Comparison of ENCODE assay signal across 10 cellular contexts in genomic region chr16:30054959-30055553, GRCh38. TPM values are rescaled to one million over a fixed set of nuclear protein-coding genes. Genes with fewer than 3 reads are reported as not detected.
A peak's percentile ranks its signal among the peaks of the same experiment; 100 is the strongest.
DNase-seq lines count a peak whose midpoint lies in the region; ATAC-seq and TF ChIP-seq lines count a peak whose summit lies in the region.
"Had no signal": no experiment of that assay in that cellular context is flagged by ENCODE, and none has a peak within 500 bp of the region (broad histone marks: within the 10 kb centered on the region; RNA-seq: fewer than 3 reads in every experiment).

No MANE protein-coding gene starts in this region.

- H3K9me1 ChIP-seq in IMR-90 (ENCODE audit: insufficient read depth, low read length): peaks cover 14% of the 10 kb centered on the region

- no peak overlapping the region for H3K4me3 ChIP-seq in IMR-90 (ENCODE audit: insufficient read depth, low read depth, low read length)
- no peak overlapping the region for H3K4me3 ChIP-seq in esophagus squamous epithelium
- H3K4me3 ChIP-seq: heart left ventricle, upper lobe of left lung had no signal

- H2AK5ac ChIP-seq in IMR-90 (ENCODE audit: low read depth, low read length): peak overlapping the region; percentile 95; the same call in 1 of the 2 replicates

- no peaks in the 10 kb centered on the region for H3K27me3 Mint-ChIP-seq in CD4-positive, alpha-beta T cell

- 39% methylated on average over 4 of the region's 10 CpGs; no CpG with 5 or more reads in 1 of the 2 experiments for WGBS in IMR-90 (ENCODE audit: extremely low coverage in 2 of 2, insufficient read length in 1 of 2), 2 experiments
- 17 to 27% methylated on average over 7 to 9 of the region's 10 CpGs for WGBS in esophagus squamous epithelium, 2 donors

- H2BK120ac ChIP-seq in IMR-90 (ENCODE audit: low read depth, low read length): peak overlapping the region; percentile 1; the same call in 1 of the 2 replicates

- H3K9me3 Mint-ChIP-seq in CD4-positive, alpha-beta T cell: no peaks in the 10 kb centered on the region

- no peak overlapping the region for H2BK15ac ChIP-seq in IMR-90 (ENCODE audit: low read depth, low read length)

- peak overlapping the region; percentile 49 for H2AFZ ChIP-seq in IMR-90 (replicated peaks; ENCODE audit: low read length, poor library complexity)

- peak in 9 of 10 experiments; percentile 26 to 55 (median 42) for DNase-seq in CD4-positive, alpha-beta T cell
- DNase-seq in IMR-90 (no peak), esophagus squamous epithelium (lab: John Stamatoyannopoulos, UW) (no peak), AG08395 (ENCODE audit: low spot score) (no peak)
- peak; percentile 67 to 78 for DNase-seq in activated CD4-positive, alpha-beta T cell treated with anti-CD3 and anti-CD28 coated beads, Interleukin-2, amount 50 U/mL, for 48 hours
- DNase-seq in stimulated activated CD4-positive, alpha-beta T cell treated with anti-CD3 and anti-CD28 coated beads, Interleukin-12 subunit alpha, Interleukin-12 subunit beta, amount 100 ng/mL, for 48 hours (ENCODE audit: low read depth in 2 of 3, low spot score in 1 of 3): peak in 2 of 3 donors; percentile 57 to 59
- DNase-seq: heart left ventricle had no signal

- H4K91ac ChIP-seq in IMR-90 (ENCODE audit: insufficient read depth, low read depth, low read length): no peak overlapping the region

- no peaks in the 10 kb centered on the region; the same call in 1 of the 2 replicates for H4K20me1 ChIP-seq in IMR-90 (ENCODE audit: insufficient read depth, low read length)

- H3K9me3 ChIP-seq in CD4-positive, alpha-beta T cell (ENCODE audit: control insufficient read depth, low read length): no peaks in the 10 kb centered on the region
- no peaks in the 10 kb centered on the region for H3K9me3 ChIP-seq in IMR-90 (ENCODE audit: control insufficient read depth, insufficient read depth, low read length)
- H3K9me3 ChIP-seq in esophagus squamous epithelium: no peaks in the 10 kb centered on the region
- H3K9me3 ChIP-seq: heart left ventricle, upper lobe of left lung had no signal

- dilution Hi-C loops in IMR-90 (cut with HindIII; ENCODE audit: low sequenced_read_pairs, unreplicated experiment): no loop called here

- peak; percentile 70 for ATAC-seq in CD4-positive, alpha-beta T cell (ENCODE audit: poor library complexity)
- ATAC-seq in IMR-90 (ENCODE audit: low read depth) (no peak), GM18520 (IDR thresholded peaks at IDR 0.05; ENCODE audit: unreplicated experiment) (no peak), HG02623 (IDR thresholded peaks at IDR 0.05; ENCODE audit: unreplicated experiment) (no peak)

- TF ChIP-seq RAD21 in IMR-90 (IDR thresholded peaks at IDR 0.05; ENCODE audit: low read length): no peak

- in situ Hi-C loops in IMR-90 (cut with MboI; ENCODE audit: low sequenced_read_pairs): no loop called here

- peaks cover 22% of the 10 kb centered on the region for H3K4me1 Mint-ChIP-seq in CD4-positive, alpha-beta T cell (ENCODE audit: low read depth)

- H2BK20ac ChIP-seq in IMR-90 (ENCODE audit: low read depth, low read length): 0 out of 2 replicates have a peak overlapping the region, but pooled peaks have one; percentile 36

- no peak overlapping the region for H3K4me2 ChIP-seq in IMR-90 (ENCODE audit: low read depth, low read length)

- no peak overlapping the region for H2BK5ac ChIP-seq in IMR-90 (ENCODE audit: low read depth, low read length, poor library complexity, severe bottlenecking)

- CTCF ChIA-PET in CD4-positive, alpha-beta T cell (lab: Charles Lee): interaction anchor here (0.6 to 1.8 kb wide), 8 partner anchors 11 to 645 kb away, joined by 3 to 10 read pairs (median 6); partner anchors contain the start of genes ALDOA, TBX6 and TLCD3B
- CTCF ChIA-PET in IMR-90 (lab: Yijun Ruan, JAX): interaction anchor here (1.0 to 1.6 kb wide), 3 partner anchors 9 to 12 kb away, joined by 3 to 7 read pairs (median 3); partner anchors contain the start of gene ALDOA

- H3K9ac ChIP-seq in IMR-90 (ENCODE audit: low read depth, low read length): no peak overlapping the region

- peaks cover 7% of the 10 kb centered on the region for H3K4me1 ChIP-seq in IMR-90 (ENCODE audit: control insufficient read depth, insufficient read depth, low read length)
- peaks cover 18 to 70% (median 29%) of the 10 kb centered on the region in 3 donors for H3K4me1 ChIP-seq in esophagus squamous epithelium

- peaks cover 2% of the 10 kb centered on the region; the same call in 1 of the 2 replicates for H3K36me3 ChIP-seq in IMR-90 (ENCODE audit: control insufficient read depth, insufficient read depth, low read length)
- no peaks in the 10 kb centered on the region for H3K36me3 ChIP-seq in esophagus squamous epithelium
- H3K36me3 ChIP-seq: heart left ventricle, upper lobe of left lung had no signal

- H3K27ac ChIP-seq in CD4-positive, alpha-beta T cell (ENCODE audit: low read depth, low read length): no peak overlapping the region
- H3K27ac ChIP-seq in IMR-90 (ENCODE audit: insufficient read depth, low read length): no peak overlapping the region
- peak overlapping the region in 3 of 4 donors; percentile 62 to 73 (median 65) for H3K27ac ChIP-seq in esophagus squamous epithelium
- H3K27ac ChIP-seq: heart left ventricle, upper lobe of left lung had no signal

- peak overlapping the region in 1 of 2 experiments; percentile 27; a peak in 1 of 4 replicates for H4K8ac ChIP-seq in IMR-90 (ENCODE audit: low read depth in 2 of 2, low read length in 2 of 2)

- H4K5ac ChIP-seq in IMR-90 (ENCODE audit: low read depth, low read length): no peak overlapping the region

- no peak overlapping the region for H3K18ac ChIP-seq in IMR-90 (ENCODE audit: low read depth, low read length)

- peak overlapping the region; percentile 75 for H3K4me3 Mint-ChIP-seq in CD4-positive, alpha-beta T cell

- H3K27ac Mint-ChIP-seq in CD4-positive, alpha-beta T cell: peak overlapping the region; percentile 42

- H3K36me3 Mint-ChIP-seq in CD4-positive, alpha-beta T cell (ENCODE audit: low read depth): no peaks in the 10 kb centered on the region

- H2AK9ac ChIP-seq in IMR-90 (replicated peaks; ENCODE audit: low read depth, low read length, poor library complexity): peak overlapping the region; percentile 79

- BruUV-seq in IMR-90 (replicated peaks; lab: Mats Ljungman, UMichigan): no TSS peak

- H3K23ac ChIP-seq in IMR-90 (ENCODE audit: low read depth, low read length): no peak overlapping the region

- 0 out of 2 replicates have a peak overlapping the region, but pooled peaks have one; percentile 71 for H3K14ac ChIP-seq in IMR-90 (replicated peaks; ENCODE audit: low read depth, low read length)

- TF ChIP-seq POLR2A in IMR-90 (IDR thresholded peaks at IDR 0.05; ENCODE audit: low read depth, low read length): no peak
- TF ChIP-seq POLR2A in esophagus squamous epithelium (IDR thresholded peaks at IDR 0.05): no peak

- H3K79me1 ChIP-seq in IMR-90 (ENCODE audit: low read depth in 1 of 2, low read length in 2 of 2): peaks cover 6 to 42% of the 10 kb centered on the region in 2 experiments; a peak in 2 of 4 replicates

- intact Hi-C loops in CD4-positive, alpha-beta T cell (cut with DNase I, micrococcal nuclease): loop anchor here in 1 of 2 experiments (1.0 to 5.0 kb wide), 2 partner anchors 9 to 58 kb away; partner anchors contain the start of genes HIRIP3 and INO80E
- intact Hi-C loops in IMR-90 (cut with micrococcal nuclease): no loop called here
- intact Hi-C loops in esophagus squamous epithelium (cut with DNase I): no loop called here

- TF ChIP-seq CTCF in CD4-positive, alpha-beta T cell (IDR thresholded peaks at IDR 0.05): peak; percentile 55
- TF ChIP-seq CTCF in IMR-90 (conservative IDR thresholded peaks at IDR 0.05; ENCODE audit: low read depth, low read length) (peak; percentile 35), esophagus squamous epithelium (IDR thresholded peaks at IDR 0.05) (peak; percentile 23 to 66 (median 51))

- H3K4ac ChIP-seq in IMR-90 (ENCODE audit: low read depth, low read length): no peak overlapping the region

- no peaks in the 10 kb centered on the region for H3K27me3 ChIP-seq in CD4-positive, alpha-beta T cell (ENCODE audit: control insufficient read depth, insufficient read depth, low read length)
- H3K27me3 ChIP-seq in IMR-90 (ENCODE audit: control insufficient read depth, insufficient read depth, low read length) (no peaks in the 10 kb centered on the region), esophagus squamous epithelium (no peaks in the 10 kb centered on the region)
- H3K27me3 ChIP-seq: heart left ventricle, upper lobe of left lung had no signal

- POLR2A ChIA-PET in CD4-positive, alpha-beta T cell (lab: Charles Lee): interaction anchor here (1.0 to 2.6 kb wide), 2 partner anchors 11 to 131 kb away, joined by 3 to 27 read pairs; partner anchors contain the start of gene ALDOA
- POLR2A ChIA-PET in IMR-90 (lab: Charles Lee; ENCODE audit: unreplicated experiment): interaction anchor here (1.0 kb wide), 1 partner anchor 10 kb away, joined by 6 read pairs; the partner anchor contains the start of gene ALDOA

- H3K56ac ChIP-seq in IMR-90 (ENCODE audit: extremely low read depth, insufficient read depth, low read length): no peak overlapping the region

RNA-seq across cellular contexts. Expression of gene ALDOA, which starts 10.5 kb away (rescaled TPM):
- 100 to 1,000 TPM; 390 to 396 TPM for total RNA-seq in CD4-positive, alpha-beta T cell
- total RNA-seq in IMR-90 (2012; rRNA removed) (1,576 and 1,697 TPM in 2 replicates), esophagus squamous epithelium (1,000 to 10,000 TPM; 1,024 to 1,551 (median 1,380) TPM)
- 1,990 and 2,139 TPM in 2 replicates for polyA plus RNA-seq in IMR-90 (2012; rRNA removed)
- 1,937 and 3,090 TPM in 2 replicates for polyA plus RNA-seq in IMR-90 (2012; cell fraction: cytosol; rRNA removed)
- 1,158 and 2,042 TPM in 2 replicates for polyA plus RNA-seq in IMR-90 (2012; cell fraction: nucleus; rRNA removed; ENCODE audit: low replicate concordance)

RNA-seq across cellular contexts. Expression of gene PPP4C, which starts 20.7 kb away (rescaled TPM):
- total RNA-seq in CD4-positive, alpha-beta T cell: 10 to 100 TPM; 83.9 to 87.3 TPM
- total RNA-seq in IMR-90 (2012; rRNA removed) (209 and 222 TPM in 2 replicates), esophagus squamous epithelium (100 to 1,000 TPM in 1 of 4 donors, 10 to 100 TPM in 3; 67.9 to 100 (median 78.4) TPM)
- 200 and 202 TPM in 2 replicates for polyA plus RNA-seq in IMR-90 (2012; rRNA removed)
- polyA plus RNA-seq in IMR-90 (2012; cell fraction: cytosol; rRNA removed): 191 and 310 TPM in 2 replicates
- polyA plus RNA-seq in IMR-90 (2012; cell fraction: nucleus; rRNA removed; ENCODE audit: low replicate concordance): 247 and 358 TPM in 2 replicates

RNA-seq across cellular contexts. Expression of gene TLCD3B, which starts 24.0 kb away (rescaled TPM):
- not detected for total RNA-seq in CD4-positive, alpha-beta T cell
- not detected in 2 replicates for total RNA-seq in IMR-90 (2012; rRNA removed)
- polyA plus RNA-seq in IMR-90 (2012; rRNA removed): 0.14 and 0.19 TPM in 2 replicates
- polyA plus RNA-seq in IMR-90 (2012; cell fraction: cytosol; rRNA removed): 0.15 and 0.20 TPM in 2 replicates
- 0.37 and 1.2 TPM in 2 replicates for polyA plus RNA-seq in IMR-90 (2012; cell fraction: nucleus; rRNA removed; ENCODE audit: low replicate concordance)
- total RNA-seq in esophagus squamous epithelium: not detected
- total RNA-seq: heart left ventricle had no signal
- polyA plus RNA-seq: heart left ventricle had no signal

RNA-seq across cellular contexts. Expression of gene C16orf92, which starts 32.1 kb away (rescaled TPM):
- total RNA-seq in CD4-positive, alpha-beta T cell: not detected
- total RNA-seq in IMR-90 (2012; rRNA removed) (not detected in 2 replicates), esophagus squamous epithelium (not detected)
- not detected in 2 replicates for polyA plus RNA-seq in IMR-90 (2012; rRNA removed)
- polyA plus RNA-seq in IMR-90 (2012; cell fraction: cytosol; rRNA removed): not detected in 2 replicates
- not detected in 2 replicates for polyA plus RNA-seq in IMR-90 (2012; cell fraction: nucleus; rRNA removed; ENCODE audit: low replicate concordance)
- total RNA-seq: heart left ventricle, upper lobe of left lung had no signal
- polyA plus RNA-seq: heart left ventricle had no signal

RNA-seq across cellular contexts. Expression of gene TBX6, which starts 36.7 kb away (rescaled TPM):
- under 1 TPM; 0.42 to 0.47 TPM for total RNA-seq in CD4-positive, alpha-beta T cell
- total RNA-seq in IMR-90 (2012; rRNA removed) (not detected in 2 replicates), esophagus squamous epithelium (1 to 10 TPM; 1.9 to 6.2 (median 4.7) TPM)
- 0.06 and 0.10 TPM in 2 replicates for polyA plus RNA-seq in IMR-90 (2012; rRNA removed)
- polyA plus RNA-seq in IMR-90 (2012; cell fraction: cytosol; rRNA removed): 0.02 TPM in 1 of 2 replicates, not detected in the other
- 0.06 and 0.16 TPM in 2 replicates for polyA plus RNA-seq in IMR-90 (2012; cell fraction: nucleus; rRNA removed; ENCODE audit: low replicate concordance)

Comparison
In these comparisons a context has a peak if more than half of its experiments do, and no peak if none do; other contexts are left out.
1. DNase-seq: peak in CD4-positive, alpha-beta T cell (9 of 10), activated CD4-positive, alpha-beta T cell treated with anti-CD3 and anti-CD28 coated beads, Interleukin-2, amount 50 U/mL, for 48 hours (2 of 2) and stimulated activated CD4-positive, alpha-beta T cell treated with anti-CD3 and anti-CD28 coated beads, Interleukin-12 subunit alpha, Interleukin-12 subunit beta, amount 100 ng/mL, for 48 hours (2 of 3); none in IMR-90 (single experiment), esophagus squamous epithelium (single experiment) and AG08395 (single experiment).
2. H3K27ac ChIP-seq: peak in esophagus squamous epithelium (3 of 4); none in CD4-positive, alpha-beta T cell (single experiment) and IMR-90 (single experiment).
3. Peak in every context shown above with its lines, with median percentiles within 50 percentile points of each other: CTCF ChIP-seq.